ENCODE assay signal across 1 cellular context in genomic region chr2:170554278-170554955, GRCh38.
TF ChIP-seq lines count a peak whose summit lies in the region.

No MANE protein-coding gene starts in this region.

TF ChIP-seq in SK-N-SH, 30 proteins besides CTCF, POLR2A, EP300 and RAD21 (continued from another document):
- TF ChIP-seq ZBTB33 (IDR thresholded peaks at IDR 0.05; ENCODE audit: borderline replicate concordance, low read depth): no peak
- no peak for TF ChIP-seq MXI1 (IDR thresholded peaks at IDR 0.05; ENCODE audit: low read depth, low read length)
- no peak for TF ChIP-seq YY1 (IDR thresholded peaks at IDR 0.05; ENCODE audit: low read depth)
- TF ChIP-seq SIN3A (IDR thresholded peaks at IDR 0.05; ENCODE audit: borderline replicate concordance, low read depth, low read length): no peak
- TF ChIP-seq GATA2 (CRISPR knock-in tag; IDR thresholded peaks at IDR 0.05): no peak
- no peak for TF ChIP-seq USF1 (IDR thresholded peaks at IDR 0.05; ENCODE audit: borderline replicate concordance, low read depth)
- peak; percentile 51; the same call in 1 of the 2 replicates for TF ChIP-seq MEF2A (IDR thresholded peaks at IDR 0.05; ENCODE audit: borderline replicate concordance, low read depth)
- TF ChIP-seq GABPA (IDR thresholded peaks at IDR 0.05; ENCODE audit: low read depth): no peak
- 0 out of 2 replicates have a peak, but pooled peaks have one; percentile 9 for TF ChIP-seq PBX3 (IDR thresholded peaks at IDR 0.05)
- no peak for TF ChIP-seq IRF3 (IDR thresholded peaks at IDR 0.05; ENCODE audit: low read depth, low read length)
- no peak for TF ChIP-seq MAX (IDR thresholded peaks at IDR 0.05; ENCODE audit: low read depth)
- no peak for TF ChIP-seq FOXM1 (IDR thresholded peaks at IDR 0.05; ENCODE audit: low read depth)
- TF ChIP-seq USF2 (IDR thresholded peaks at IDR 0.05; ENCODE audit: borderline replicate concordance, low read depth, low read length): no peak
- no peak for TF ChIP-seq REST (IDR thresholded peaks at IDR 0.05; ENCODE audit: low read depth, low read length)
- no peak for TF ChIP-seq POLR2AphosphoS5 (IDR thresholded peaks at IDR 0.05; ENCODE audit: low read depth, low read length)
- TF ChIP-seq NFIC (IDR thresholded peaks at IDR 0.05; ENCODE audit: borderline replicate concordance): peak; percentile 81
- TF ChIP-seq TEAD4 (IDR thresholded peaks at IDR 0.05; ENCODE audit: borderline replicate concordance, insufficient read depth): no peak
